In the genomic region with DNA sequence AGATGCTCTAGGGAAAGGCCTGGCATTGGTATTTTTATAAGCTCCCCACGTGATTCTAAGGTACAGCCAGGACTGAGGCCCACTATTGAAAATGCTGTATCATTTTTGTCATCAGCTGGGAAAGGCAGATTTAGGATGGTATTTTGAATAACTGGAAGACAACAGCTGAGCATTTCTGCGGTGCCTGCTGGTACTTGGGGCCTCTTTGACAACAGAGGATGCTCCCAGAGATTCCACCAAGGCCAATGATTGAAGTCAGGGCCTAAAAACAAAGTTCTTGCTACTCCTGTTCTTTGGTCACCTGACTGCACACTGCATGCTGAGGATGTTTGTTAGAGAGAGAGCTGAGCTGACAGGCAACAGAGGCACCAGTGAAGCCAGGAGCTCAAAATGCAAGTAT, we compare ENCODE assay signal across 8 cellular contexts. TPM values are rescaled to one million over a fixed set of nuclear protein-coding genes. Genes with fewer than 3 reads are reported as not detected.
"Had no signal": no experiment of that assay in that cellular context is flagged by ENCODE, and none has a peak within 500 bp of the region (broad histone marks: within the 10 kb centered on the region; RNA-seq: fewer than 3 reads in every experiment).

No MANE protein-coding gene starts in this region.

- H3K4me1 Mint-ChIP-seq: IgD-negative memory B cell had no signal

- H3K27ac Mint-ChIP-seq: IgD-negative memory B cell had no signal

- ATAC-seq: HepG2 had no signal

- H3K36me3 Mint-ChIP-seq: IgD-negative memory B cell had no signal

- H3K4me3 Mint-ChIP-seq: IgD-negative memory B cell had no signal

- H3K4me3 ChIP-seq: K562 had no signal

- H3K27ac ChIP-seq: HL-60 had no signal

- DNase-seq: IMR-90, KBM-7 had no signal

RNA-seq across cellular contexts. Expression of a gene that starts 8.1 kb away (rescaled TPM):
- total RNA-seq: HT-29, HT1080, K562 had no signal
- polyA plus RNA-seq: IgD-negative memory B cell, K562 had no signal
